23 cellular contexts compared by ENCODE assay signal in genomic region chr10:62749104-62749683, GRCh38. TPM values are rescaled to one million over a fixed set of nuclear protein-coding genes. Genes with fewer than 3 reads are reported as not detected.
DNase-seq lines count a peak whose midpoint lies in the region; ATAC-seq and TF ChIP-seq lines count a peak whose summit lies in the region.
"Had no signal": no experiment of that assay in that cellular context is flagged by ENCODE, and none has a peak within 500 bp of the region (broad histone marks: within the 10 kb centered on the region; RNA-seq: fewer than 3 reads in every experiment).

No MANE protein-coding gene starts in this region.

- no peaks in the 10 kb centered on the region for H3K9me2 ChIP-seq in DOHH2 (replicated peaks; ENCODE audit: control insufficient read depth, low read length)
- no peaks in the 10 kb centered on the region for H3K9me2 ChIP-seq in OCI-LY1 (ENCODE audit: low read depth, low read length)

- intact Hi-C loops in lower leg skin (cut with DNase I; ENCODE audit: low total_unique reads) = no loop called here

- no peaks in the 10 kb centered on the region for H3K27me3 Mint-ChIP-seq in activated naive CD8-positive, alpha-beta T cell treated with anti-CD3 and anti-CD28 coated beads, Interleukin-2, amount 50 U/mL, for 24 hours
- H3K27me3 Mint-ChIP-seq in T-cell = no peaks in the 10 kb centered on the region

- H3K4me3 ChIP-seq in DOHH2 (ENCODE audit: low read length) (no peak overlapping the region), OCI-LY1 (ENCODE audit: low read depth, low read length, poor library complexity, severe bottlenecking) (no peak overlapping the region), lower leg skin (ENCODE audit: low read depth, poor library complexity, severe bottlenecking) (no peak overlapping the region)
- H3K4me3 ChIP-seq: lung, vagina had no signal

- H3K4me3 Mint-ChIP-seq in activated naive CD8-positive, alpha-beta T cell treated with anti-CD3 and anti-CD28 coated beads, Interleukin-2, amount 50 U/mL, for 24 hours = peak overlapping the region; percentile 43
- peak overlapping the region in 1 of 3 donors; percentile 24 for H3K4me3 Mint-ChIP-seq in T-cell

- POLR2A ChIA-PET in T-cell (lab: Charles Lee) = interaction anchor here in 1 of 2 donors (0.6 kb wide), 1 partner anchor 18 kb away, joined by 3 read pairs; no protein-coding TSS in a partner anchor

- H3K4me2 ChIP-seq in DOHH2 (ENCODE audit: low read length) (peak overlapping the region; percentile 20), OCI-LY1 (ENCODE audit: low read length) (no peak overlapping the region)

- no peaks in the 10 kb centered on the region for H4K20me1 ChIP-seq in DOHH2 (ENCODE audit: control insufficient read depth, insufficient read depth, low read depth, low read length)
- no peaks in the 10 kb centered on the region for H4K20me1 ChIP-seq in OCI-LY1 (ENCODE audit: insufficient read depth, low read length)

- ATAC-seq in activated naive CD8-positive, alpha-beta T cell treated with anti-CD3 and anti-CD28 coated beads, Interleukin-2, amount 50 U/mL, for 24 hours = peak; percentile 78
- ATAC-seq in HG03025 (IDR thresholded peaks at IDR 0.05; ENCODE audit: low FRiP score, unreplicated experiment) (no peak), T-cell (replicated peaks in 1 of 4) (no peak)
- ATAC-seq: HepG2 had no signal

- CTCF ChIA-PET in T-cell (lab: Charles Lee) = interaction anchor here in 1 of 2 donors (0.9 to 1.6 kb wide), 4 partner anchors 15 to 68 kb away, joined by 3 to 9 read pairs (median 3); partner anchors contain the start of gene EGR2

- no peaks in the 10 kb centered on the region for H3K36me3 ChIP-seq in DOHH2 (ENCODE audit: control insufficient read depth, low read length)
- H3K36me3 ChIP-seq in OCI-LY1 (ENCODE audit: insufficient read depth, low read length) = no peaks in the 10 kb centered on the region
- H3K36me3 ChIP-seq: vagina had no signal

- H3K4me1 ChIP-seq in DOHH2 (ENCODE audit: control insufficient read depth, low read length) = peaks cover 9% of the 10 kb centered on the region
- no peaks in the 10 kb centered on the region for H3K4me1 ChIP-seq in OCI-LY1 (ENCODE audit: insufficient read depth, low read length, severe bottlenecking)
- H3K4me1 ChIP-seq: vagina had no signal

- H3K9me3 Mint-ChIP-seq in activated naive CD8-positive, alpha-beta T cell treated with anti-CD3 and anti-CD28 coated beads, Interleukin-2, amount 50 U/mL, for 24 hours = no peaks in the 10 kb centered on the region
- H3K9me3 Mint-ChIP-seq in T-cell = no peaks in the 10 kb centered on the region

- peak overlapping the region; percentile 18; the same call in 1 of the 2 replicates for H2AFZ ChIP-seq in OCI-LY1 (ENCODE audit: low read length)

- no peak for TF ChIP-seq POLR2A in lower leg skin (IDR thresholded peaks at IDR 0.05)

- no peaks in the 10 kb centered on the region for H3K9me3 ChIP-seq in DOHH2 (ENCODE audit: control insufficient read depth, insufficient read depth, low read length)
- no peaks in the 10 kb centered on the region for H3K9me3 ChIP-seq in OCI-LY1 (ENCODE audit: low read length)
- H3K9me3 ChIP-seq: vagina had no signal

- DNase-seq in NOMO-1 treated with DMSO at 0.1 percent for 48 hours (lab: John Stamatoyannopoulos, UW; ENCODE audit: unreplicated experiment) = peak; percentile 19
- DNase-seq in NOMO-1 treated with dmso at 0.1 percent for 144 hours (lab: John Stamatoyannopoulos, UW; ENCODE audit: unreplicated experiment) = no peak
- no peak for DNase-seq in activated naive CD8-positive, alpha-beta T cell treated with anti-CD3 and anti-CD28 coated beads, Interleukin-2, amount 50 U/mL, for 24 hours
- DNase-seq in lower leg skin (ENCODE audit: low spot score in 2 of 2) = no peak
- DNase-seq in T-cell = no peak
- DNase-seq: 8988T; activated gamma-delta T cell; AML-193; Calu3; EL; foreskin fibroblast; hippocampal formation; NCI-H1417 treated with DMSO at 0.1 percent for 48 hours; NCI-H2107; NCI-H524; SHP77; stimulated activated CD4-positive, alpha-beta T cell treated with anti-CD3 and anti-CD28 coated beads, Interleukin-12 subunit alpha, Interleukin-12 subunit beta, amount 100 ng/mL, for 4 hours had no signal

- no peaks in the 10 kb centered on the region for H3K36me3 Mint-ChIP-seq in activated naive CD8-positive, alpha-beta T cell treated with anti-CD3 and anti-CD28 coated beads, Interleukin-2, amount 50 U/mL, for 24 hours (ENCODE audit: low read depth)
- H3K36me3 Mint-ChIP-seq in T-cell = no peaks in the 10 kb centered on the region

- 72 to 73% methylated on average over 5 of the region's 5 CpGs for WGBS in lower leg skin, 2 donors

- no peaks in the 10 kb centered on the region for H3F3A ChIP-seq in DOHH2 (ENCODE audit: control insufficient read depth, insufficient read depth)
- H3F3A ChIP-seq in OCI-LY1 (ENCODE audit: insufficient read depth, low read length) = no peaks in the 10 kb centered on the region

- no peak for TF ChIP-seq CTCF in DOHH2 (IDR thresholded peaks at IDR 0.05; ENCODE audit: low read depth, low read length, poor library complexity, severe bottlenecking)
- TF ChIP-seq CTCF in OCI-LY1 (IDR thresholded peaks at IDR 0.05; ENCODE audit: low read length) = no peak
- no peak for TF ChIP-seq CTCF in lower leg skin (IDR thresholded peaks at IDR 0.05)

- H3K27me3 ChIP-seq in DOHH2 (ENCODE audit: control insufficient read depth, low read length) = no peaks in the 10 kb centered on the region
- no peaks in the 10 kb centered on the region for H3K27me3 ChIP-seq in OCI-LY1 (ENCODE audit: insufficient read depth, low read length)
- H3K27me3 ChIP-seq: vagina had no signal

- peaks cover 37% of the 10 kb centered on the region for H3K4me1 Mint-ChIP-seq in activated naive CD8-positive, alpha-beta T cell treated with anti-CD3 and anti-CD28 coated beads, Interleukin-2, amount 50 U/mL, for 24 hours
- H3K4me1 Mint-ChIP-seq in T-cell = peaks cover 14 to 22% (median 20%) of the 10 kb centered on the region in 3 donors

- peak overlapping the region; percentile 89 for H3K27ac Mint-ChIP-seq in activated naive CD8-positive, alpha-beta T cell treated with anti-CD3 and anti-CD28 coated beads, Interleukin-2, amount 50 U/mL, for 24 hours
- H3K27ac Mint-ChIP-seq in T-cell = no peak overlapping the region

- no peak overlapping the region for H3K9ac ChIP-seq in OCI-LY1 (ENCODE audit: low read length)

- H3K27ac ChIP-seq in DOHH2 (ENCODE audit: low read depth, low read length) (no peak overlapping the region), OCI-LY1 (ENCODE audit: low read depth, low read length, poor library complexity, severe bottlenecking) (no peak overlapping the region)
- H3K27ac ChIP-seq: vagina had no signal

- H3K79me2 ChIP-seq in DOHH2 (ENCODE audit: control insufficient read depth, low read length) (no peaks in the 10 kb centered on the region), OCI-LY1 (ENCODE audit: insufficient read depth, low read length) (no peaks in the 10 kb centered on the region)

RNA-seq across cellular contexts. Expression of gene ADO, which starts 55.3 kb away (rescaled TPM):
- total RNA-seq in lower leg skin = 10 to 100 TPM; 17.1 to 22.3 (median 21.2) TPM
- 10 to 100 TPM; 10.5 to 17.5 (median 15.6) TPM for total RNA-seq in T-cell
